ENCODE assay signal across 17 cellular contexts in genomic region chr3:55164876-55165275, GRCh38.
A peak's percentile ranks its signal among the peaks of the same experiment; 100 is the strongest.
DNase-seq lines count a peak whose midpoint lies in the region; ATAC-seq and TF ChIP-seq lines count a peak whose summit lies in the region.
"Had no signal": no experiment of that assay in that cellular context is flagged by ENCODE, and none has a peak within 500 bp of the region (broad histone marks: within the 10 kb centered on the region; RNA-seq: fewer than 3 reads in every experiment).

No MANE protein-coding gene starts in this region.

- peak overlapping the region; percentile 58 for H3K27ac ChIP-seq in smooth muscle cell (ENCODE audit: low read depth)
- H3K27ac ChIP-seq: SJSA1 had no signal

- H3K9ac ChIP-seq in smooth muscle cell (ENCODE audit: low read depth) = no peak overlapping the region

- H4K20me1 ChIP-seq in smooth muscle cell (ENCODE audit: low read depth) = no peaks in the 10 kb centered on the region

- H3K4me1 ChIP-seq in smooth muscle cell (ENCODE audit: low read depth) = peaks cover 11% of the 10 kb centered on the region
- H3K4me1 ChIP-seq: BE2C had no signal

- H3K4me3 ChIP-seq in foreskin fibroblast (ENCODE audit: low read depth in 1 of 2, low read length in 2 of 2) (no peak overlapping the region), smooth muscle cell (no peak overlapping the region)
- H3K4me3 ChIP-seq: SJSA1 had no signal

- H3K27me3 ChIP-seq in smooth muscle cell (ENCODE audit: low read depth) = no peaks in the 10 kb centered on the region
- H3K27me3 ChIP-seq: BE2C, SJSA1 had no signal

- H3F3A ChIP-seq in smooth muscle cell (ENCODE audit: low read depth) = peaks cover 34% of the 10 kb centered on the region

- H3K36me3 ChIP-seq in smooth muscle cell (ENCODE audit: low read depth) = no peaks in the 10 kb centered on the region
- H3K36me3 ChIP-seq: BE2C, SJSA1 had no signal

- DNase-seq in GM04503 (ENCODE audit: low read depth) = peak; percentile 64
- peak; percentile 34 for DNase-seq in M059J (ENCODE audit: low read depth)
- DNase-seq in foreskin fibroblast = peak; percentile 45 to 54
- DNase-seq in smooth muscle cell (lab: John Stamatoyannopoulos, UW; ENCODE audit: unreplicated experiment) = no peak
- DNase-seq in NCI-H146 treated with DMSO at 0.1 percent for 48 hours (lab: John Stamatoyannopoulos, UW; ENCODE audit: unreplicated experiment) = no peak
- no peak for DNase-seq in NCI-H345 (lab: John Stamatoyannopoulos, UW)
- DNase-seq: BE2C; Calu3; CD4-positive, alpha-beta memory T cell; DMS53; Karpas-422; NCI-H1105 treated with DMSO at 0.1 percent for 48 hours; NCI-H1930; NCI-H446; NCI-H69 had no signal

- WGBS in smooth muscle cell (ENCODE audit: low lambda C conversion rate) = 100% methylated on average over 1 of the region's 1 CpG

- H3K9me3 ChIP-seq in smooth muscle cell (replicated peaks; ENCODE audit: low read depth) = no peaks in the 10 kb centered on the region
- H3K9me3 ChIP-seq: BE2C, SJSA1 had no signal

- H3K4me2 ChIP-seq in smooth muscle cell = no peak overlapping the region

- no peak for ATAC-seq in GM21360 (IDR thresholded peaks at IDR 0.05; ENCODE audit: unreplicated experiment)

- H2AFZ ChIP-seq in smooth muscle cell (ENCODE audit: low read depth) = no peak overlapping the region

- H3K79me2 ChIP-seq in smooth muscle cell (ENCODE audit: low read depth) = no peaks in the 10 kb centered on the region

- TF ChIP-seq CTCF in foreskin fibroblast (IDR thresholded peaks at IDR 0.05; ENCODE audit: low read depth, low read length) (no peak), smooth muscle cell (IDR thresholded peaks at IDR 0.05; ENCODE audit: borderline replicate concordance, insufficient read depth, poor library complexity, severe bottlenecking) (no peak)

Comparison
In these comparisons a context has a peak if more than half of its experiments do, and no peak if none do; other contexts are left out.
1. DNase-seq: peak in GM04503 (single experiment), M059J (single experiment) and foreskin fibroblast (2 of 2); none in smooth muscle cell (single experiment), NCI-H146 treated with DMSO at 0.1 percent for 48 hours (single experiment) and NCI-H345 (single experiment).